ENCODE assay signal across 17 cellular contexts in the genomic region with DNA sequence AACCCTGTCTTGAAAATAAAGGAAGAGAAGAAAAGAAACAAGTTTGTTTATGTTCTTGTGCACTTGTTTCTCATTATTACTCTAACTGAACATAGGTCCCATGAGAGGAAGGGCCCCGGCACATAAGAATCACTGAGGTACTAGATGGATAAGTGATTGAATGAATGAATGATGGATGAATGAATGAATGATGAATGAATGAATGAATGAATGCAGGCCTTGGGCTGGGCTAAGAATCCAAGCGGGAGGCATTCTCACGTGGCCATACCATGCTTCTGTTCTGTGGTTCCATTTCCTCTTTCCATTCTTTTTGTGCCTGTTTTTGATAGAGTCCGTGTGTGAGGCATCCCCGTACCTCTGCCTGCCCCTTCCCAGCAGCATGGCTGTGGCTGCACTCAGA.
"Had no signal": no experiment of that assay in that cellular context is flagged by ENCODE, and none has a peak within 500 bp of the region (broad histone marks: within the 10 kb centered on the region; RNA-seq: fewer than 3 reads in every experiment).

No MANE protein-coding gene starts in this region.

- H3K36me3 Mint-ChIP-seq: activated naive CD8-positive, alpha-beta T cell treated with anti-CD3 and anti-CD28 coated beads, Interleukin-2, amount 10 ng/mL, durations not matched to agents 7 days and 5 days had no signal

- H3K27ac Mint-ChIP-seq: activated CD8-positive, alpha-beta T cell treated with anti-CD3 and anti-CD28 coated beads for 36 hours; activated naive CD8-positive, alpha-beta T cell treated with anti-CD3 and anti-CD28 coated beads, Interleukin-2, amount 10 ng/mL, durations not matched to agents 7 days and 5 days had no signal

- ATAC-seq: activated CD8-positive, alpha-beta T cell treated with anti-CD3 and anti-CD28 coated beads for 36 hours; left colon had no signal

- H3K9me3 Mint-ChIP-seq: activated CD8-positive, alpha-beta T cell treated with anti-CD3 and anti-CD28 coated beads for 36 hours; activated naive CD8-positive, alpha-beta T cell treated with anti-CD3 and anti-CD28 coated beads, Interleukin-2, amount 10 ng/mL, durations not matched to agents 7 days and 5 days; nephron; stimulated activated naive CD8-positive, alpha-beta T cell treated with anti-CD3 and anti-CD28 coated beads, Interleukin-15, amount 100 ng/mL, for 72 hours had no signal

- H3K36me3 ChIP-seq: ovary had no signal

- H3K4me3 Mint-ChIP-seq: activated CD8-positive, alpha-beta T cell treated with anti-CD3 and anti-CD28 coated beads for 36 hours; nephron; stimulated activated naive CD8-positive, alpha-beta T cell treated with anti-CD3 and anti-CD28 coated beads, Interleukin-15, amount 100 ng/mL, for 72 hours had no signal

- H3K4me3 ChIP-seq: ascending aorta, cardiac muscle cell, esophagus squamous epithelium, lung, ovary, thoracic aorta, vagina had no signal

- DNase-seq: activated CD8-positive, alpha-beta memory T cell treated with anti-CD3 and anti-CD28 coated beads, Interleukin-2, amount 50 U/mL, for 4 hours; activated CD8-positive, alpha-beta T cell treated with anti-CD3 and anti-CD28 coated beads for 36 hours; activated naive CD8-positive, alpha-beta T cell treated with anti-CD3 and anti-CD28 coated beads, Interleukin-2, amount 10 ng/mL, durations not matched to agents 7 days and 5 days; esophagus squamous epithelium; foreskin fibroblast; left colon; retina; stimulated activated CD4-positive, alpha-beta T cell treated with anti-CD3 and anti-CD28 coated beads, Interleukin-4, amount 100 ng/mL, for 1 hour; stimulated activated CD8-positive, alpha-beta memory T cell treated with anti-CD3 and anti-CD28 coated beads, Interleukin-4, amount 100 ng/mL, for 48 hours; stimulated activated naive CD8-positive, alpha-beta T cell treated with anti-CD3 and anti-CD28 coated beads, Interleukin-15, amount 100 ng/mL, for 72 hours had no signal

- H3K27ac ChIP-seq: ascending aorta, cardiac muscle cell, esophagus squamous epithelium, ovary, thoracic aorta, vagina had no signal

- H3K27me3 ChIP-seq: ascending aorta, cardiac muscle cell, esophagus squamous epithelium, ovary, vagina had no signal

- H3K9me3 ChIP-seq: ascending aorta, esophagus squamous epithelium, ovary, thoracic aorta, vagina had no signal
